7 cellular contexts compared by ENCODE assay signal in genomic region chr17:45446872-45447652, GRCh38. TPM values are rescaled to one million over a fixed set of nuclear protein-coding genes. Genes with fewer than 3 reads are reported as not detected.
A peak's percentile ranks its signal among the peaks of the same experiment; 100 is the strongest.
DNase-seq lines count a peak whose midpoint lies in the region; ATAC-seq and TF ChIP-seq lines count a peak whose summit lies in the region.
"Not testable (repeated sequence)": the region's sequence is repeated elsewhere in the genome, so short reads cannot be mapped to it uniquely, and the experiment has no call there.

No MANE protein-coding gene starts in this region.

- H3K4me3 ChIP-seq in fibroblast of mammary gland (ENCODE audit: control insufficient read depth, low read depth, low read length); right cardiac atrium (ENCODE audit: low read length); mucosa of rectum (ENCODE audit: low read length in 2 of 2); skin epidermis: not testable (repeated sequence)

- not testable (repeated sequence) for H3K9me3 Mint-ChIP-seq in HFFc6; activated CD8-positive, alpha-beta T cell treated with anti-CD3 and anti-CD28 coated beads for 36 hours; dendritic cell treated with granulocyte-macrophage colony-stimulating factor and Interleukin-4, amounts not matched to agents 40 ng/mL and 50 ng/mL, for 4 days

- peak overlapping the region; percentile 63; the same call in 1 of the 2 replicates for H3K27ac Mint-ChIP-seq in HFFc6
- peak overlapping the region; percentile 46 for H3K27ac Mint-ChIP-seq in activated CD8-positive, alpha-beta T cell treated with anti-CD3 and anti-CD28 coated beads for 36 hours
- H3K27ac Mint-ChIP-seq in dendritic cell treated with granulocyte-macrophage colony-stimulating factor and Interleukin-4, amounts not matched to agents 40 ng/mL and 50 ng/mL, for 4 days, result peak overlapping the region; percentile 27

- not testable (repeated sequence) for H3K36me3 ChIP-seq in mucosa of rectum (ENCODE audit: control insufficient read depth in 2 of 2, insufficient read depth in 2 of 2, low read length in 2 of 2)

- peaks cover 18% of the 10 kb centered on the region for H3K4me1 Mint-ChIP-seq in HFFc6 (ENCODE audit: low read depth)
- H3K4me1 Mint-ChIP-seq in activated CD8-positive, alpha-beta T cell treated with anti-CD3 and anti-CD28 coated beads for 36 hours (ENCODE audit: low read depth), result peaks cover 17% of the 10 kb centered on the region
- peaks cover 43% of the 10 kb centered on the region for H3K4me1 Mint-ChIP-seq in dendritic cell treated with granulocyte-macrophage colony-stimulating factor and Interleukin-4, amounts not matched to agents 40 ng/mL and 50 ng/mL, for 4 days (ENCODE audit: low read depth)

- peak overlapping the region in 1 of 2 donors; percentile 27 for H3K9ac ChIP-seq in mucosa of rectum (ENCODE audit: low read depth in 1 of 2, low read length in 2 of 2)

- H3K4me3 Mint-ChIP-seq in HFFc6; activated CD8-positive, alpha-beta T cell treated with anti-CD3 and anti-CD28 coated beads for 36 hours; dendritic cell treated with granulocyte-macrophage colony-stimulating factor and Interleukin-4, amounts not matched to agents 40 ng/mL and 50 ng/mL, for 4 days: not testable (repeated sequence)

- not testable (repeated sequence) for H3K27me3 ChIP-seq in right cardiac atrium (ENCODE audit: control insufficient read depth, insufficient read depth); mucosa of rectum (ENCODE audit: control insufficient read depth in 2 of 2, insufficient read depth in 2 of 2, low read length in 2 of 2)

- H3K36me3 Mint-ChIP-seq in HFFc6 (ENCODE audit: low read depth); activated CD8-positive, alpha-beta T cell treated with anti-CD3 and anti-CD28 coated beads for 36 hours (ENCODE audit: low read depth): not testable (repeated sequence)
- peaks cover 80% of the 10 kb centered on the region for H3K36me3 Mint-ChIP-seq in dendritic cell treated with granulocyte-macrophage colony-stimulating factor and Interleukin-4, amounts not matched to agents 40 ng/mL and 50 ng/mL, for 4 days (ENCODE audit: low read depth)

- peak overlapping the region; percentile 25 for H3K27ac ChIP-seq in right cardiac atrium (ENCODE audit: low read length)
- peak overlapping the region; percentile 74 to 80 for H3K27ac ChIP-seq in mucosa of rectum (ENCODE audit: low read depth in 2 of 2, low read length in 2 of 2)
- peak overlapping the region in 16 of 21 experiments; percentile 15 to 80 (median 60) for H3K27ac ChIP-seq in skin epidermis

- H3K9me3 ChIP-seq in right cardiac atrium (ENCODE audit: control insufficient read depth, low read length); mucosa of rectum (ENCODE audit: control insufficient read depth in 2 of 2, low read length in 2 of 2): not testable (repeated sequence)

- intact Hi-C loops in activated CD8-positive, alpha-beta T cell treated with anti-CD3 and anti-CD28 coated beads for 36 hours (cut with micrococcal nuclease); dendritic cell treated with granulocyte-macrophage colony-stimulating factor and Interleukin-4, amounts not matched to agents 40 ng/mL and 50 ng/mL, for 4 days (cut with micrococcal nuclease); right cardiac atrium (cut with DNase I): not testable (repeated sequence)

- POLR2A ChIA-PET in activated CD8-positive, alpha-beta T cell treated with anti-CD3 and anti-CD28 coated beads for 36 hours (lab: Charles Lee), result not testable (repeated sequence)

- DNase-seq in HFFc6 (peak; percentile 35), fibroblast of mammary gland (ENCODE audit: low read depth) (peak; percentile 51), right cardiac atrium (peak; percentile 64 to 83 (median 78))
- not testable (repeated sequence) for DNase-seq in activated CD8-positive, alpha-beta T cell treated with anti-CD3 and anti-CD28 coated beads for 36 hours

- TF ChIP-seq CTCF in HFFc6 (IDR thresholded peaks at IDR 0.05); activated CD8-positive, alpha-beta T cell treated with anti-CD3 and anti-CD28 coated beads for 36 hours (IDR thresholded peaks at IDR 0.05); fibroblast of mammary gland (conservative IDR thresholded peaks at IDR 0.05; ENCODE audit: control insufficient read depth, insufficient read depth, low read depth, low read length): not testable (repeated sequence)

- ATAC-seq in activated CD8-positive, alpha-beta T cell treated with anti-CD3 and anti-CD28 coated beads for 36 hours, result not testable (repeated sequence)
- peak; percentile 80 to 85 for ATAC-seq in right cardiac atrium

- CTCF ChIA-PET in activated CD8-positive, alpha-beta T cell treated with anti-CD3 and anti-CD28 coated beads for 36 hours (lab: Charles Lee), result interaction anchor here (1.0 kb wide), 1 partner anchor 16 kb away, joined by 5 read pairs; no protein-coding TSS in a partner anchor

- not testable (repeated sequence) for H3K4me1 ChIP-seq in right cardiac atrium (ENCODE audit: control insufficient read depth, insufficient read depth, low read length)
- H3K4me1 ChIP-seq in mucosa of rectum (ENCODE audit: control insufficient read depth in 2 of 2, insufficient read depth in 2 of 2, low read length in 2 of 2), result peaks cover 0 to 11% of the 10 kb centered on the region in 2 donors

- H3K27me3 Mint-ChIP-seq in HFFc6 (ENCODE audit: insufficient read depth); activated CD8-positive, alpha-beta T cell treated with anti-CD3 and anti-CD28 coated beads for 36 hours; dendritic cell treated with granulocyte-macrophage colony-stimulating factor and Interleukin-4, amounts not matched to agents 40 ng/mL and 50 ng/mL, for 4 days: not testable (repeated sequence)

- WGBS in right cardiac atrium, result 68% methylated on average over 8 of the region's 8 CpGs

RNA-seq across cellular contexts. Expression of gene ARHGAP27, which starts 14.4 kb away (rescaled TPM):
- total RNA-seq in HFFc6 (2021; fragmentation: NEBNext Ultra II Directional; extraction: Animal tissue kit (Norgen Biotek cat#: 25700)), result 1 to 10 TPM; 1.8 to 3.8 (median 2.7) TPM
- total RNA-seq in activated CD8-positive, alpha-beta T cell treated with anti-CD3 and anti-CD28 coated beads for 36 hours, result 10 to 100 TPM; 37.8 to 40.9 TPM
- 10 to 100 TPM; 25.1 to 32.0 (median 28.1) TPM for total RNA-seq in right cardiac atrium
- 26.8 TPM for polyA plus RNA-seq in right cardiac atrium

RNA-seq across cellular contexts. Expression of gene PLEKHM1, which starts 43.5 kb away (rescaled TPM):
- total RNA-seq in HFFc6 (2021; fragmentation: NEBNext Ultra II Directional; extraction: Animal tissue kit (Norgen Biotek cat#: 25700)), result 10 to 100 TPM; 32.0 to 43.1 (median 36.5) TPM
- total RNA-seq in activated CD8-positive, alpha-beta T cell treated with anti-CD3 and anti-CD28 coated beads for 36 hours, result 10 to 100 TPM; 18.8 to 20.0 TPM
- 10 to 100 TPM; 26.3 to 31.0 (median 29.4) TPM for total RNA-seq in right cardiac atrium
- polyA plus RNA-seq in right cardiac atrium, result 11.9 TPM

Comparison
In these comparisons a context has a peak if more than half of its experiments do, and no peak if none do; other contexts are left out.
1. H3K27ac ChIP-seq: peak in every context shown above with its lines; median percentile 77 in mucosa of rectum; 60 in skin epidermis; 25 in right cardiac atrium.
2. RNA of gene ARHGAP27, which starts 14.4 kb away (total RNA-seq): 37.8 to 40.9 TPM in activated CD8-positive, alpha-beta T cell treated with anti-CD3 and anti-CD28 coated beads for 36 hours and 25.1 to 32.0 TPM in right cardiac atrium; 1.8 to 3.8 TPM in HFFc6; every median in the first group is over 4 times any median in the second.
3. Peak in every context shown above with its lines, with median percentiles within 50 percentile points of each other: H3K27ac Mint-ChIP-seq.